9 cellular contexts compared by ENCODE assay signal in the genomic region with DNA sequence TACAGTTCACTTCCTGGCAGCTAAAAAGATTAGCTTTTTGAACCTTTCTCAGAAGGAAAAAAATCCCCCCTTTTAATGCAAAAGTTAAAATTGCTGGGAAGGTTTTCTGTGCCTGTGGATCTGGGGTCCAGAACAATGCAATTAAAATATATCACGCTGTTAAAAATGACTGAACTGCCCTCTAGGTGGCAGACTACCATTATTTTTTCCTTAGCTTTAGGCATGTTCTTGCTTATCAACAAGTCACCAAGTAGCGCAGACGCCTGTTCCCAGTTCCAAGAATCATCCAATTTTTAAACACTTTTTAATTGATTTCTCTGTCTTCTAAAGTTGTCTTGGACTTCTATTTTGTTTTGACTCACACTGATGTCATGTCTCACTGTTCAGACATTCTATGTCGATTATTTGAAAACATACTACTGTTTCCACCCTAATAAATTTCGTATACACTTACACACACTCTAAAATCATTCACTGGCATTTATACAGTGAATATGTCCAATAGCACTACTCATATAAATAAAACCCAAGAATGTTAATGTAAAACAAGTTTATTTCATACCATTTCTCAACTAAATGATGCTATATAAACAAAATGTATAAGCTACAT.
DNase-seq lines count a peak whose midpoint lies in the region; ATAC-seq and TF ChIP-seq lines count a peak whose summit lies in the region.
"Had no signal": no experiment of that assay in that cellular context is flagged by ENCODE, and none has a peak within 500 bp of the region (broad histone marks: within the 10 kb centered on the region; RNA-seq: fewer than 3 reads in every experiment).

No MANE protein-coding gene starts in this region.

- H3K27me3 ChIP-seq in RWPE2 (ENCODE audit: insufficient read depth, poor library complexity, severe bottlenecking), result no peaks in the 10 kb centered on the region
- H3K27me3 ChIP-seq: BLaER1 treated with 17β-estradiol and CSF1 and Interleukin-3, amounts not matched to agents 10 nM and 100 nM had no signal

- TF ChIP-seq EP300 in Ishikawa (IDR thresholded peaks at IDR 0.05; ENCODE audit: borderline replicate concordance), result no peak

- ATAC-seq in GM21786 (IDR thresholded peaks at IDR 0.05; ENCODE audit: unreplicated experiment) (peak; percentile 87), RWPE2 (ENCODE audit: low read depth) (peak; percentile 85)

- H3K4me3 ChIP-seq in RWPE2 (ENCODE audit: severe bottlenecking) (no peak overlapping the region), retinal pigment epithelial cell (ENCODE audit: low read length) (no peak overlapping the region)
- H3K4me3 ChIP-seq: BLaER1 treated with 17β-estradiol and CSF1 and Interleukin-3, amounts not matched to agents 10 nM and 100 nM had no signal

- no peaks in the 10 kb centered on the region for H3K36me3 ChIP-seq in RWPE2 (ENCODE audit: low read depth)
- H3K36me3 ChIP-seq: BLaER1 treated with 17β-estradiol and CSF1 and Interleukin-3, amounts not matched to agents 10 nM and 100 nM had no signal

- TF ChIP-seq CTCF in RWPE2 (IDR thresholded peaks at IDR 0.05; ENCODE audit: poor library complexity, severe bottlenecking), result peak; percentile 78
- TF ChIP-seq CTCF in retinal pigment epithelial cell (conservative IDR thresholded peaks at IDR 0.05; ENCODE audit: low read depth, low read length), result peak; percentile 54

- peak; percentile 68 for TF ChIP-seq RAD21 in Ishikawa (IDR thresholded peaks at IDR 0.05; ENCODE audit: low read depth)

- H3K4me1 ChIP-seq in RWPE2 (ENCODE audit: insufficient read depth, poor library complexity, severe bottlenecking), result no peaks in the 10 kb centered on the region
- H3K4me1 ChIP-seq: BLaER1 treated with 17β-estradiol and CSF1 and Interleukin-3, amounts not matched to agents 10 nM and 100 nM had no signal

- H3K9me3 ChIP-seq in RWPE2 (ENCODE audit: severe bottlenecking), result no peaks in the 10 kb centered on the region
- H3K9me3 ChIP-seq: BLaER1 treated with 17β-estradiol and CSF1 and Interleukin-3, amounts not matched to agents 10 nM and 100 nM had no signal

- no peak overlapping the region for H3K27ac ChIP-seq in RWPE2 (ENCODE audit: poor library complexity, severe bottlenecking)
- H3K27ac ChIP-seq: BLaER1 treated with 17β-estradiol and CSF1 and Interleukin-3, amounts not matched to agents 10 nM and 100 nM had no signal

- DNase-seq in NCI-H524 (lab: John Stamatoyannopoulos, UW) (peak; percentile 5 to 63), NCI-H524 treated with DMSO at 0.1 percent for 48 hours (lab: John Stamatoyannopoulos, UW) (no peak), RWPE2 (ENCODE audit: low spot score) (no peak), fibroblast of the conjunctiva (ENCODE audit: low read depth) (peak; percentile 18), retinal pigment epithelial cell (ENCODE audit: low read depth) (peak; percentile 46), GOT3 (lab: John Stamatoyannopoulos, UW) (no peak)

TF ChIP-seq in Ishikawa, 13 proteins besides CTCF, POLR2A, EP300 and RAD21:
- TF ChIP-seq ZBTB7A (IDR thresholded peaks at IDR 0.05; ENCODE audit: low read depth) (no peak), YY1 (IDR thresholded peaks at IDR 0.05; ENCODE audit: low read depth) (no peak), NFIC (IDR thresholded peaks at IDR 0.05) (no peak)
- TF ChIP-seq, protein P1, sequence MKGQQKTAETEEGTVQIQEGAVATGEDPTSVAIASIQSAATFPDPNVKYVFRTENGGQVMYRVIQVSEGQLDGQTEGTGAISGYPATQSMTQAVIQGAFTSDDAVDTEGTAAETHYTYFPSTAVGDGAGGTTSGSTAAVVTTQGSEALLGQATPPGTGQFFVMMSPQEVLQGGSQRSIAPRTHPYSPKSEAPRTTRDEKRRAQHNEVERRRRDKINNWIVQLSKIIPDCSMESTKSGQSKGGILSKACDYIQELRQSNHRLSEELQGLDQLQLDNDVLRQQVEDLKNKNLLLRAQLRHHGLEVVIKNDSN (IDR thresholded peaks at IDR 0.05), result no peak
TF ChIP-seq in Ishikawa: peak in this region for 0.

Comparison
In these comparisons a context has a peak if more than half of its experiments do, and no peak if none do; other contexts are left out.
1. DNase-seq: peak in NCI-H524 (2 of 2), fibroblast of the conjunctiva (single experiment) and retinal pigment epithelial cell (single experiment); none in NCI-H524 treated with DMSO at 0.1 percent for 48 hours (single experiment), RWPE2 (single experiment) and GOT3 (single experiment).